1 cellular context compared by ENCODE assay signal in the genomic region with DNA sequence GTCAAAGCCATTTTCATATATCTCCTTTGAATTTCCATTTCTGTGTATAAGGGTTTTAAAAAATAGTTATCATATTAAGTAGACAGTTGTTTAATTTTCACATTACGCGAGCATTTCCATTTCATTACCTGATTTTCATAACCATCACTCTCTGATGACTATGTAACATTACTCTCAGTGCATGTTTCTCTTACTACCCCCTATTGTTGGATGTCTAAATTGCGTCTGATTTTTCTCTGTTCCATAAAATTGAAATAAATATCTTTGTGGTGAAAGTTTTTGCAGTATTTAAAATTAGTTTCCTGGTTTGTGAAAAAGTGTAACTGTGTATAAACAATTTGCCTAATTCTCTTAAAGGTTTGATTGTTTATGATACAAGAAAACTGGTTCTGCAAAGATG.
A peak's percentile ranks its signal among the peaks of the same experiment; 100 is the strongest.
TF ChIP-seq lines count a peak whose summit lies in the region.

No MANE protein-coding gene starts in this region.

TF ChIP-seq in HepG2, 621 proteins besides CTCF, POLR2A, EP300 and RAD21:
- TF ChIP-seq RCOR2 (CRISPR knock-in tag; IDR thresholded peaks at IDR 0.05) (no peak), ZNF577 (CRISPR knock-in tag; IDR thresholded peaks at IDR 0.05; ENCODE audit: borderline replicate concordance, low read depth) (no peak), STAG1 (CRISPR knock-in tag; IDR thresholded peaks at IDR 0.05) (peak; percentile 49), POGZ (CRISPR knock-in tag; IDR thresholded peaks at IDR 0.05) (no peak), TCF7 (IDR thresholded peaks at IDR 0.05; ENCODE audit: low read depth) (no peak), MYNN (CRISPR knock-in tag; IDR thresholded peaks at IDR 0.05; ENCODE audit: low read depth) (no peak), GTF2F1 (IDR thresholded peaks at IDR 0.05; ENCODE audit: low read length) (no peak)
- TF ChIP-seq, protein P1, sequence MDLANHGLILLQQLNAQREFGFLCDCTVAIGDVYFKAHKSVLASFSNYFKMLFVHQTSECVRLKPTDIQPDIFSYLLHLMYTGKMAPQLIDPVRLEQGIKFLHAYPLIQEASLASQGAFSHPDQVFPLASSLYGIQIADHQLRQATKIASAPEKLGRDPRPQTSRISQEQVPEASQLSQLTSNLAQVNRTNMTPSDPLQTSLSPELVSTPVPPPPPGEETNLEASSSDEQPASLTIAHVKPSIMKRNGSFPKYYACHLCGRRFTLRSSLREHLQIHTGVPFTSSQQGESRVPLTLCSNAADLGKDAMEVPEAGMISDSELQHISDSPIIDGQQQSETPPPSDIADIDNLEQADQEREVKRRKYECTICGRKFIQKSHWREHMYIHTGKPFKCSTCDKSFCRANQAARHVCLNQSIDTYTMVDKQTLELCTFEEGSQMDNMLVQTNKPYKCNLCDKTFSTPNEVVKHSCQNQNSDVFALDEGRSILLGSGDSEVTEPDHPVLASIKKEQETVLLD (CRISPR knock-in tag; IDR thresholded peaks at IDR 0.05; ENCODE audit: low read depth): no peak
